1 cellular context compared by ENCODE assay signal in the genomic region with DNA sequence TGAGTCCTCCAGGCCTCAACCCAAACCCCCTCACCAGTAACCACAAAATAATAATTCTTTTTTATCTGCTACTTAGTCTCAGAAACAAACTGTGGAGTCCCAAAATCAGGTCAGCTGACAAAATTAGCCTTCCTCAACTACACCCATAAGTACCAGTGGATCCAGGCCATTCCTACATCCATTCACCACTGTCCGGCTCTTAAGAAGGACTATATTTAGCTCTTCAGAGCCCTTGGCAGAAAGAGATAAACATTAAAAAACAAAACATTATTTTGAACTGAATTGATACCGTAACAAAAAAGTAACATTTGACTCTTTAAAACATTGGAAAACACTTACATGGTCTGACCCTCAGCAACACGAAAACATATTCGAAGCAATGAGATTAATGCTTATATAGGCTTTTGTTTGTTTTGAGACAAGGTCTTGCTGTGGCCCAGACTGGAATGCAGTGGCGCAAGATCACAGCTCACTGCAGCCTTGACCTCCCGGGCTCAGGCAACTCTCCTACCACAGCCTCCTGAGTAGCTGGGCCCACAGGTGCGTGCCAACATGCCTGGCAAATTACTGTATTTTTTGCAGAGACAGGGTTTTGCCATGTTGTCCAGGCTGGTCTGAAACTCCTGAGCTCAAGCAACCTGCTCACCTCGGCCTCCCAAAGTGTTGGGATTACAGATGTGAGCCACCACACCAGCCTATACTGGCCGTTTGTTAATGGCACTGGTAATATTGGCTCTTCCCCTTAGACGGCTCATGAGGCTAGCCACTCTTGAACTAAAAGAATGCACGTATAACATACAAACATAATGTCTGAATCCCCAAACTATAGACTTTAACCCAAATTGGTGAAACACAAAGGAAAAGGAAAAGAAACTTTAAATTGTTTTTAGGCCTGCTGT.
TF ChIP-seq lines count a peak whose summit lies in the region.

No MANE protein-coding gene starts in this region.

TF ChIP-seq in HepG2, 621 proteins besides CTCF, POLR2A, EP300 and RAD21 (continued from another document):
- TF ChIP-seq DPF2 (CRISPR knock-in tag; IDR thresholded peaks at IDR 0.05; ENCODE audit: borderline replicate concordance, low read depth), result peak; percentile 94
- TF ChIP-seq, protein P1, sequence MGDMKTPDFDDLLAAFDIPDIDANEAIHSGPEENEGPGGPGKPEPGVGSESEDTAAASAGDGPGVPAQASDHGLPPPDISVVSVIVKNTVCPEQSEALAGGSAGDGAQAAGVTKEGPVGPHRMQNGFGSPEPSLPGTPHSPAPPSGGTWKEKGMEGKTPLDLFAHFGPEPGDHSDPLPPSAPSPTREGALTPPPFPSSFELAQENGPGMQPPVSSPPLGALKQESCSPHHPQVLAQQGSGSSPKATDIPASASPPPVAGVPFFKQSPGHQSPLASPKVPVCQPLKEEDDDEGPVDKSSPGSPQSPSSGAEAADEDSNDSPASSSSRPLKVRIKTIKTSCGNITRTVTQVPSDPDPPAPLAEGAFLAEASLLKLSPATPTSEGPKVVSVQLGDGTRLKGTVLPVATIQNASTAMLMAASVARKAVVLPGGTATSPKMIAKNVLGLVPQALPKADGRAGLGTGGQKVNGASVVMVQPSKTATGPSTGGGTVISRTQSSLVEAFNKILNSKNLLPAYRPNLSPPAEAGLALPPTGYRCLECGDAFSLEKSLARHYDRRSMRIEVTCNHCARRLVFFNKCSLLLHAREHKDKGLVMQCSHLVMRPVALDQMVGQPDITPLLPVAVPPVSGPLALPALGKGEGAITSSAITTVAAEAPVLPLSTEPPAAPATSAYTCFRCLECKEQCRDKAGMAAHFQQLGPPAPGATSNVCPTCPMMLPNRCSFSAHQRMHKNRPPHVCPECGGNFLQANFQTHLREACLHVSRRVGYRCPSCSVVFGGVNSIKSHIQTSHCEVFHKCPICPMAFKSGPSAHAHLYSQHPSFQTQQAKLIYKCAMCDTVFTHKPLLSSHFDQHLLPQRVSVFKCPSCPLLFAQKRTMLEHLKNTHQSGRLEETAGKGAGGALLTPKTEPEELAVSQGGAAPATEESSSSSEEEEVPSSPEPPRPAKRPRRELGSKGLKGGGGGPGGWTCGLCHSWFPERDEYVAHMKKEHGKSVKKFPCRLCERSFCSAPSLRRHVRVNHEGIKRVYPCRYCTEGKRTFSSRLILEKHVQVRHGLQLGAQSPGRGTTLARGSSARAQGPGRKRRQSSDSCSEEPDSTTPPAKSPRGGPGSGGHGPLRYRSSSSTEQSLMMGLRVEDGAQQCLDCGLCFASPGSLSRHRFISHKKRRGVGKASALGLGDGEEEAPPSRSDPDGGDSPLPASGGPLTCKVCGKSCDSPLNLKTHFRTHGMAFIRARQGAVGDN (CRISPR knock-in tag; IDR thresholded peaks at IDR 0.05), result peak; percentile 86
- TF ChIP-seq, protein P2, sequence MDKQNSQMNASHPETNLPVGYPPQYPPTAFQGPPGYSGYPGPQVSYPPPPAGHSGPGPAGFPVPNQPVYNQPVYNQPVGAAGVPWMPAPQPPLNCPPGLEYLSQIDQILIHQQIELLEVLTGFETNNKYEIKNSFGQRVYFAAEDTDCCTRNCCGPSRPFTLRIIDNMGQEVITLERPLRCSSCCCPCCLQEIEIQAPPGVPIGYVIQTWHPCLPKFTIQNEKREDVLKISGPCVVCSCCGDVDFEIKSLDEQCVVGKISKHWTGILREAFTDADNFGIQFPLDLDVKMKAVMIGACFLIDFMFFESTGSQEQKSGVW (CRISPR knock-in tag; IDR thresholded peaks at IDR 0.05; ENCODE audit: borderline replicate concordance), result no peak
- TF ChIP-seq SALL1 (CRISPR knock-in tag; IDR thresholded peaks at IDR 0.05), result peak; percentile 100
- TF ChIP-seq SOX6 (IDR thresholded peaks at IDR 0.05), result no peak
- TF ChIP-seq SOX6 (CRISPR knock-in tag; IDR thresholded peaks at IDR 0.05), result peak; percentile 88
- TF ChIP-seq FOXA3 (CRISPR knock-in tag; IDR thresholded peaks at IDR 0.05), result peak; percentile 86
- TF ChIP-seq IRF2 (CRISPR knock-in tag; IDR thresholded peaks at IDR 0.05), result peak; percentile 90
- no peak for TF ChIP-seq STAT5B (CRISPR knock-in tag; IDR thresholded peaks at IDR 0.05)
- peak; percentile 6; the same call in 1 of the 2 replicates for TF ChIP-seq SMC3 (IDR thresholded peaks at IDR 0.05; ENCODE audit: low read length)
- TF ChIP-seq ESRRA (CRISPR knock-in tag; IDR thresholded peaks at IDR 0.05; ENCODE audit: low read depth), result peak; percentile 79
- TF ChIP-seq FOXM1 (CRISPR knock-in tag; IDR thresholded peaks at IDR 0.05), result no peak
- TF ChIP-seq, protein P3, sequence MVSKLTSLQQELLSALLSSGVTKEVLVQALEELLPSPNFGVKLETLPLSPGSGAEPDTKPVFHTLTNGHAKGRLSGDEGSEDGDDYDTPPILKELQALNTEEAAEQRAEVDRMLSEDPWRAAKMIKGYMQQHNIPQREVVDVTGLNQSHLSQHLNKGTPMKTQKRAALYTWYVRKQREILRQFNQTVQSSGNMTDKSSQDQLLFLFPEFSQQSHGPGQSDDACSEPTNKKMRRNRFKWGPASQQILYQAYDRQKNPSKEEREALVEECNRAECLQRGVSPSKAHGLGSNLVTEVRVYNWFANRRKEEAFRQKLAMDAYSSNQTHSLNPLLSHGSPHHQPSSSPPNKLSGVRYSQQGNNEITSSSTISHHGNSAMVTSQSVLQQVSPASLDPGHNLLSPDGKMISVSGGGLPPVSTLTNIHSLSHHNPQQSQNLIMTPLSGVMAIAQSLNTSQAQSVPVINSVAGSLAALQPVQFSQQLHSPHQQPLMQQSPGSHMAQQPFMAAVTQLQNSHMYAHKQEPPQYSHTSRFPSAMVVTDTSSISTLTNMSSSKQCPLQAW (CRISPR knock-in tag; IDR thresholded peaks at IDR 0.05), result peak; percentile 83; the same call in 1 of the 2 replicates
- no peak for TF ChIP-seq FOXP1 (IDR thresholded peaks at IDR 0.05)
- peak; percentile 78 for TF ChIP-seq FOXP1 (CRISPR knock-in tag; IDR thresholded peaks at IDR 0.05)
- TF ChIP-seq SATB2 (CRISPR knock-in tag; IDR thresholded peaks at IDR 0.05), result 0 out of 2 replicates have a peak, but pooled peaks have one; percentile 53
- no peak for TF ChIP-seq PAX8 (CRISPR knock-in tag; IDR thresholded peaks at IDR 0.05; ENCODE audit: borderline replicate concordance)
- TF ChIP-seq RBM22 (optimal IDR thresholded peaks at IDR 0.05; ENCODE audit: low read length), result no peak
- no peak for TF ChIP-seq ZNF207 (IDR thresholded peaks at IDR 0.05; ENCODE audit: borderline replicate concordance)
- TF ChIP-seq, protein P4, sequence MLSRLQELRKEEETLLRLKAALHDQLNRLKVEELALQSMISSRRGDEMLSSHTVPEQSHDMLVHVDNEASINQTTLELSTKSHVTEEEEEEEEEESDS (CRISPR knock-in tag; IDR thresholded peaks at IDR 0.05; ENCODE audit: borderline replicate concordance), result 0 out of 2 replicates have a peak, but pooled peaks have one; percentile 38
- TF ChIP-seq, protein P5, sequence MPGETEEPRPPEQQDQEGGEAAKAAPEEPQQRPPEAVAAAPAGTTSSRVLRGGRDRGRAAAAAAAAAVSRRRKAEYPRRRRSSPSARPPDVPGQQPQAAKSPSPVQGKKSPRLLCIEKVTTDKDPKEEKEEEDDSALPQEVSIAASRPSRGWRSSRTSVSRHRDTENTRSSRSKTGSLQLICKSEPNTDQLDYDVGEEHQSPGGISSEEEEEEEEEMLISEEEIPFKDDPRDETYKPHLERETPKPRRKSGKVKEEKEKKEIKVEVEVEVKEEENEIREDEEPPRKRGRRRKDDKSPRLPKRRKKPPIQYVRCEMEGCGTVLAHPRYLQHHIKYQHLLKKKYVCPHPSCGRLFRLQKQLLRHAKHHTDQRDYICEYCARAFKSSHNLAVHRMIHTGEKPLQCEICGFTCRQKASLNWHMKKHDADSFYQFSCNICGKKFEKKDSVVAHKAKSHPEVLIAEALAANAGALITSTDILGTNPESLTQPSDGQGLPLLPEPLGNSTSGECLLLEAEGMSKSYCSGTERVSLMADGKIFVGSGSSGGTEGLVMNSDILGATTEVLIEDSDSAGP (CRISPR knock-in tag; IDR thresholded peaks at IDR 0.05; ENCODE audit: borderline replicate concordance), result peak; percentile 66; the same call in 1 of the 2 replicates
- TF ChIP-seq, protein P6, sequence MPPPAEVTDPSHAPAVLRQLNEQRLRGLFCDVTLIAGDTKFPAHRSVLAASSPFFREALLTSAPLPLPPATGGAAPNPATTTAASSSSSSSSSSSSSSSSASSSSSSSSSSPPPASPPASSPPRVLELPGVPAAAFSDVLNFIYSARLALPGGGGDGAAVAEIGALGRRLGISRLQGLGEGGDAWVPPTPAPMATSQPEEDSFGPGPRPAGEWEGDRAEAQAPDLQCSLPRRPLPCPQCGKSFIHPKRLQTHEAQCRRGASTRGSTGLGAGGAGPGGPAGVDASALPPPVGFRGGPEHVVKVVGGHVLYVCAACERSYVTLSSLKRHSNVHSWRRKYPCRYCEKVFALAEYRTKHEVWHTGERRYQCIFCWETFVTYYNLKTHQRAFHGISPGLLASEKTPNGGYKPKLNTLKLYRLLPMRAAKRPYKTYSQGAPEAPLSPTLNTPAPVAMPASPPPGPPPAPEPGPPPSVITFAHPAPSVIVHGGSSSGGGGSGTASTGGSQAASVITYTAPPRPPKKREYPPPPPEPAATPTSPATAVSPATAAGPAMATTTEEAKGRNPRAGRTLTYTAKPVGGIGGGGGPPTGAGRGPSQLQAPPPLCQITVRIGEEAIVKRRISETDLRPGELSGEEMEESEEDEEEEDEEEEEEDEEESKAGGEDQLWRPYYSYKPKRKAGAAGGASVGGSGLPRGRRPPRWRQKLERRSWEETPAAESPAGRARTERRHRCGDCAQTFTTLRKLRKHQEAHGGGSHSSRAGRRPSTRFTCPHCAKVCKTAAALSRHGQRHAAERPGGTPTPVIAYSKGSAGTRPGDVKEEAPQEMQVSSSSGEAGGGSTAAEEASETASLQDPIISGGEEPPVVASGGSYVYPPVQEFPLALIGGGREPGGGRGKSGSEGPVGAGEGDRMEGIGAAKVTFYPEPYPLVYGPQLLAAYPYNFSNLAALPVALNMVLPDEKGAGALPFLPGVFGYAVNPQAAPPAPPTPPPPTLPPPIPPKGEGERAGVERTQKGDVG (CRISPR knock-in tag; IDR thresholded peaks at IDR 0.05; ENCODE audit: borderline replicate concordance), result 0 out of 2 replicates have a peak, but pooled peaks have one; percentile 43
- no peak for TF ChIP-seq ZNF234 (CRISPR knock-in tag; conservative IDR thresholded peaks at IDR 0.05)
- 0 out of 2 replicates have a peak, but pooled peaks have one; percentile 55 for TF ChIP-seq MEIS1 (CRISPR knock-in tag; IDR thresholded peaks at IDR 0.05; ENCODE audit: borderline replicate concordance)
- peak; percentile 73; the same call in 1 of the 2 replicates for TF ChIP-seq ZBTB3 (CRISPR knock-in tag; IDR thresholded peaks at IDR 0.05; ENCODE audit: borderline replicate concordance, low read depth)
- TF ChIP-seq ZNF501 (CRISPR knock-in tag; IDR thresholded peaks at IDR 0.05), result 0 out of 2 replicates have a peak, but pooled peaks have one; percentile 43
- TF ChIP-seq, protein P7, sequence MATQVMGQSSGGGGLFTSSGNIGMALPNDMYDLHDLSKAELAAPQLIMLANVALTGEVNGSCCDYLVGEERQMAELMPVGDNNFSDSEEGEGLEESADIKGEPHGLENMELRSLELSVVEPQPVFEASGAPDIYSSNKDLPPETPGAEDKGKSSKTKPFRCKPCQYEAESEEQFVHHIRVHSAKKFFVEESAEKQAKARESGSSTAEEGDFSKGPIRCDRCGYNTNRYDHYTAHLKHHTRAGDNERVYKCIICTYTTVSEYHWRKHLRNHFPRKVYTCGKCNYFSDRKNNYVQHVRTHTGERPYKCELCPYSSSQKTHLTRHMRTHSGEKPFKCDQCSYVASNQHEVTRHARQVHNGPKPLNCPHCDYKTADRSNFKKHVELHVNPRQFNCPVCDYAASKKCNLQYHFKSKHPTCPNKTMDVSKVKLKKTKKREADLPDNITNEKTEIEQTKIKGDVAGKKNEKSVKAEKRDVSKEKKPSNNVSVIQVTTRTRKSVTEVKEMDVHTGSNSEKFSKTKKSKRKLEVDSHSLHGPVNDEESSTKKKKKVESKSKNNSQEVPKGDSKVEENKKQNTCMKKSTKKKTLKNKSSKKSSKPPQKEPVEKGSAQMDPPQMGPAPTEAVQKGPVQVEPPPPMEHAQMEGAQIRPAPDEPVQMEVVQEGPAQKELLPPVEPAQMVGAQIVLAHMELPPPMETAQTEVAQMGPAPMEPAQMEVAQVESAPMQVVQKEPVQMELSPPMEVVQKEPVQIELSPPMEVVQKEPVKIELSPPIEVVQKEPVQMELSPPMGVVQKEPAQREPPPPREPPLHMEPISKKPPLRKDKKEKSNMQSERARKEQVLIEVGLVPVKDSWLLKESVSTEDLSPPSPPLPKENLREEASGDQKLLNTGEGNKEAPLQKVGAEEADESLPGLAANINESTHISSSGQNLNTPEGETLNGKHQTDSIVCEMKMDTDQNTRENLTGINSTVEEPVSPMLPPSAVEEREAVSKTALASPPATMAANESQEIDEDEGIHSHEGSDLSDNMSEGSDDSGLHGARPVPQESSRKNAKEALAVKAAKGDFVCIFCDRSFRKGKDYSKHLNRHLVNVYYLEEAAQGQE (IDR thresholded peaks at IDR 0.05; ENCODE audit: borderline replicate concordance in 1 of 2, low read depth in 1 of 2, low read length in 2 of 2), result peak in 1 of 2 experiments; percentile 33; a peak in 1 of 4 replicates
- TF ChIP-seq ARNTL (CRISPR knock-in tag; IDR thresholded peaks at IDR 0.05), result 0 out of 2 replicates have a peak, but pooled peaks have one; percentile 39
- TF ChIP-seq, protein P8, sequence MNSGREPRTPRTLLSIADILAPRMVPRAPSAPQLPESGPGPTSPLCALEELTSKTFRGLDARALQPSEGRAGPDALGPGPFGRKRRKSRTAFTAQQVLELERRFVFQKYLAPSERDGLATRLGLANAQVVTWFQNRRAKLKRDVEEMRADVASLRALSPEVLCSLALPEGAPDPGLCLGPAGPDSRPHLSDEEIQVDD (CRISPR knock-in tag; IDR thresholded peaks at IDR 0.05; ENCODE audit: borderline replicate concordance), result 0 out of 2 replicates have a peak, but pooled peaks have one; percentile 26
- no peak for TF ChIP-seq ZNF124 (CRISPR knock-in tag; IDR thresholded peaks at IDR 0.05)
- TF ChIP-seq, protein P9, sequence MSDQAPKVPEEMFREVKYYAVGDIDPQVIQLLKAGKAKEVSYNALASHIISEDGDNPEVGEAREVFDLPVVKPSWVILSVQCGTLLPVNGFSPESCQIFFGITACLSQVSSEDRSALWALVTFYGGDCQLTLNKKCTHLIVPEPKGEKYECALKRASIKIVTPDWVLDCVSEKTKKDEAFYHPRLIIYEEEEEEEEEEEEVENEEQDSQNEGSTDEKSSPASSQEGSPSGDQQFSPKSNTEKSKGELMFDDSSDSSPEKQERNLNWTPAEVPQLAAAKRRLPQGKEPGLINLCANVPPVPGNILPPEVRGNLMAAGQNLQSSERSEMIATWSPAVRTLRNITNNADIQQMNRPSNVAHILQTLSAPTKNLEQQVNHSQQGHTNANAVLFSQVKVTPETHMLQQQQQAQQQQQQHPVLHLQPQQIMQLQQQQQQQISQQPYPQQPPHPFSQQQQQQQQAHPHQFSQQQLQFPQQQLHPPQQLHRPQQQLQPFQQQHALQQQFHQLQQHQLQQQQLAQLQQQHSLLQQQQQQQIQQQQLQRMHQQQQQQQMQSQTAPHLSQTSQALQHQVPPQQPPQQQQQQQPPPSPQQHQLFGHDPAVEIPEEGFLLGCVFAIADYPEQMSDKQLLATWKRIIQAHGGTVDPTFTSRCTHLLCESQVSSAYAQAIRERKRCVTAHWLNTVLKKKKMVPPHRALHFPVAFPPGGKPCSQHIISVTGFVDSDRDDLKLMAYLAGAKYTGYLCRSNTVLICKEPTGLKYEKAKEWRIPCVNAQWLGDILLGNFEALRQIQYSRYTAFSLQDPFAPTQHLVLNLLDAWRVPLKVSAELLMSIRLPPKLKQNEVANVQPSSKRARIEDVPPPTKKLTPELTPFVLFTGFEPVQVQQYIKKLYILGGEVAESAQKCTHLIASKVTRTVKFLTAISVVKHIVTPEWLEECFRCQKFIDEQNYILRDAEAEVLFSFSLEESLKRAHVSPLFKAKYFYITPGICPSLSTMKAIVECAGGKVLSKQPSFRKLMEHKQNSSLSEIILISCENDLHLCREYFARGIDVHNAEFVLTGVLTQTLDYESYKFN (CRISPR knock-in tag; conservative IDR thresholded peaks at IDR 0.05), result peak; percentile 86
- no peak for TF ChIP-seq ZNF556 (CRISPR knock-in tag; IDR thresholded peaks at IDR 0.05; ENCODE audit: borderline replicate concordance)
TF ChIP-seq in HepG2: peak in this region for 206.
